Comparison of ENCODE assay signal across 1 cellular context in the genomic region with DNA sequence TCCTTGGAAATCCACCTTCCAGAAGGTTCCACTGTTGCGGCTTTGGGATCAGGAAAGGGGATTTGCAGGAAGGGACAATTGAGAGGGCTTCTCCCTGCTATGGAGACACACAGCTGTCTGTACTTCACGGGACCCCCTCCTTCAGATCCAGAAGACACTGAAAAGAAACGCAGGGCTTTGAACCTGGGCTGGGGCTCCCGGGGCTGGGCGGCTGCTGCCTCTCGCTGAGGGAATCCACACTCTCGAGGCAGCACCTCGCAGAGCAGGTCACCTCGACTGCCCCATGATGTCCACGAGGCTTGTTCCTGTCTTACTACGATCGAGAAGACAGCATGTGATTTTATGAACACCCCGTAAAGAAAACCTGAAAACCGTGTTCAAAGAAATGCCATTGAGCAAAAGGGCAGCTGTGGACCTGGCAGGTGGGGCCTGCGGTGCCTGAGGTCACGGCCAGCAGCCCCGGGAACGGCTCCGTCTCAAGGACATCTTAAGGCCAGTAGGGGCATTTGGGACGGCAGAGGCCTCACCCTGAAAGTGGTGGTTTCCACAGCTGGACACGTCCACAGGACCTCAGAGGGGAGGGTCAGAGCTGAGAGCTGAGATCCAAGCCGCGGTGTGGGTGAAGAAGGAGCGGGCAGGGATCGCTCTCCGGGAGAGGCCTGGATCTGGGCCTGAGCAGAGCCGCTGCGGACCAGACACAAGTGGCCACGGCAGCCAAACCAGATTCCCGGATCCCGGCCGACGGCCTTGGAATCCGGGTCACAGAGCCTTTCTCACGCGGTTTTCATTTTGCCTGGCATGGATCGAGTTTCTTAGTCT.
TF ChIP-seq lines count a peak whose summit lies in the region.

No MANE protein-coding gene starts in this region.

TF ChIP-seq in HepG2, 621 proteins besides CTCF, POLR2A, EP300 and RAD21 (continued from another document and continues in another):
- TF ChIP-seq, protein P1, sequence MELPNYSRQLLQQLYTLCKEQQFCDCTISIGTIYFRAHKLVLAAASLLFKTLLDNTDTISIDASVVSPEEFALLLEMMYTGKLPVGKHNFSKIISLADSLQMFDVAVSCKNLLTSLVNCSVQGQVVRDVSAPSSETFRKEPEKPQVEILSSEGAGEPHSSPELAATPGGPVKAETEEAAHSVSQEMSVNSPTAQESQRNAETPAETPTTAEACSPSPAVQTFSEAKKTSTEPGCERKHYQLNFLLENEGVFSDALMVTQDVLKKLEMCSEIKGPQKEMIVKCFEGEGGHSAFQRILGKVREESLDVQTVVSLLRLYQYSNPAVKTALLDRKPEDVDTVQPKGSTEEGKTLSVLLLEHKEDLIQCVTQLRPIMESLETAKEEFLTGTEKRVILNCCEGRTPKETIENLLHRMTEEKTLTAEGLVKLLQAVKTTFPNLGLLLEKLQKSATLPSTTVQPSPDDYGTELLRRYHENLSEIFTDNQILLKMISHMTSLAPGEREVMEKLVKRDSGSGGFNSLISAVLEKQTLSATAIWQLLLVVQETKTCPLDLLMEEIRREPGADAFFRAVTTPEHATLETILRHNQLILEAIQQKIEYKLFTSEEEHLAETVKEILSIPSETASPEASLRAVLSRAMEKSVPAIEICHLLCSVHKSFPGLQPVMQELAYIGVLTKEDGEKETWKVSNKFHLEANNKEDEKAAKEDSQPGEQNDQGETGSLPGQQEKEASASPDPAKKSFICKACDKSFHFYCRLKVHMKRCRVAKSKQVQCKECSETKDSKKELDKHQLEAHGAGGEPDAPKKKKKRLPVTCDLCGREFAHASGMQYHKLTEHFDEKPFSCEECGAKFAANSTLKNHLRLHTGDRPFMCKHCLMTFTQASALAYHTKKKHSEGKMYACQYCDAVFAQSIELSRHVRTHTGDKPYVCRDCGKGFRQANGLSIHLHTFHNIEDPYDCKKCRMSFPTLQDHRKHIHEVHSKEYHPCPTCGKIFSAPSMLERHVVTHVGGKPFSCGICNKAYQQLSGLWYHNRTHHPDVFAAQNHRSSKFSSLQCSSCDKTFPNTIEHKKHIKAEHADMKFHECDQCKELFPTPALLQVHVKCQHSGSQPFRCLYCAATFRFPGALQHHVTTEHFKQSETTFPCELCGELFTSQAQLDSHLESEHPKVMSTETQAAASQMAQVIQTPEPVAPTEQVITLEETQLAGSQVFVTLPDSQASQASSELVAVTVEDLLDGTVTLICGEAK (IDR thresholded peaks at IDR 0.05) = no peak
- TF ChIP-seq, protein P1 (CRISPR knock-in tag; IDR thresholded peaks at IDR 0.05) = 0 out of 2 replicates have a peak, but pooled peaks have one; percentile 36
- peak; percentile 31; the same call in 1 of the 2 replicates for TF ChIP-seq ARID5B (CRISPR knock-in tag; IDR thresholded peaks at IDR 0.05)
- TF ChIP-seq PCBP1 (IDR thresholded peaks at IDR 0.05; ENCODE audit: borderline replicate concordance, low read depth, low read length) = no peak
- TF ChIP-seq ZNF121 (CRISPR knock-in tag; IDR thresholded peaks at IDR 0.05) = peak; percentile 52; the same call in 1 of the 2 replicates
- TF ChIP-seq PRDM4 (CRISPR knock-in tag; IDR thresholded peaks at IDR 0.05; ENCODE audit: borderline replicate concordance) = no peak
- no peak for TF ChIP-seq LCORL (IDR thresholded peaks at IDR 0.05)
- 0 out of 2 replicates have a peak, but pooled peaks have one; percentile 11 for TF ChIP-seq LCORL (CRISPR knock-in tag; IDR thresholded peaks at IDR 0.05)
- TF ChIP-seq ZNF615 (CRISPR knock-in tag; IDR thresholded peaks at IDR 0.05; ENCODE audit: borderline replicate concordance) = no peak
- no peak; the same call in 1 of the 2 replicates for TF ChIP-seq THRA (CRISPR knock-in tag; IDR thresholded peaks at IDR 0.05; ENCODE audit: borderline replicate concordance)
- TF ChIP-seq MXD1 (CRISPR knock-in tag; IDR thresholded peaks at IDR 0.05) = no peak
- peak; percentile 13 for TF ChIP-seq XRCC5 (optimal IDR thresholded peaks at IDR 0.05; ENCODE audit: low read length)
- 0 out of 2 replicates have a peak, but pooled peaks have one; percentile 56 for TF ChIP-seq TOPORS (CRISPR knock-in tag; IDR thresholded peaks at IDR 0.05)
- TF ChIP-seq, protein P2, sequence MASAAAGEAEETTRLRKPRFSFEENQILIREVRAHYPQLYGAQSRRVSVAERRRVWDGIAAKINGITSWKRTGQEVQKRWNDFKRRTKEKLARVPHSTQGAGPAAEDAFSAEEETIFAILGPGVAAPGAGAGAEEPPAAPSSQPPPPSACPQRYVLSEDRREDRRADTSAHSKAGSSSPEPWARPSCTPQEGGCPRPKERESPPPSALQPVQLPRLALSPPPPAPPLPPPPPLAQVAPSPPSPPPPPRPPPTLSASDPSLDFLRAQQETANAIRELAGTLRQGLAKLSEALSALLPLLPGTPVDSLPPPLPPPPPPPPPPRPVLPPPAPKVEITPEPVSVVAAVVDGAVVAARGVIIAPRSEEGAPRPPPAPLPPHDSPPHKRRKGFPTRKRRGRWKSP (CRISPR knock-in tag; IDR thresholded peaks at IDR 0.05) = 0 out of 2 replicates have a peak, but pooled peaks have one; percentile 19
- no peak for TF ChIP-seq SP2 (CRISPR knock-in tag; IDR thresholded peaks at IDR 0.05)
- TF ChIP-seq, protein P3, sequence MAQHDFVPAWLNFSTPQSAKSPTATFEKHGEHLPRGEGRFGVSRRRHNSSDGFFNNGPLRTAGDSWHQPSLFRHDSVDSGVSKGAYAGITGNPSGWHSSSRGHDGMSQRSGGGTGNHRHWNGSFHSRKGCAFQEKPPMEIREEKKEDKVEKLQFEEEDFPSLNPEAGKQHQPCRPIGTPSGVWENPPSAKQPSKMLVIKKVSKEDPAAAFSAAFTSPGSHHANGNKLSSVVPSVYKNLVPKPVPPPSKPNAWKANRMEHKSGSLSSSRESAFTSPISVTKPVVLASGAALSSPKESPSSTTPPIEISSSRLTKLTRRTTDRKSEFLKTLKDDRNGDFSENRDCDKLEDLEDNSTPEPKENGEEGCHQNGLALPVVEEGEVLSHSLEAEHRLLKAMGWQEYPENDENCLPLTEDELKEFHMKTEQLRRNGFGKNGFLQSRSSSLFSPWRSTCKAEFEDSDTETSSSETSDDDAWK (CRISPR knock-in tag; IDR thresholded peaks at IDR 0.05) = no peak
- TF ChIP-seq CBX1 (IDR thresholded peaks at IDR 0.05; ENCODE audit: low read depth) = no peak
- no peak for TF ChIP-seq NFE2 (CRISPR knock-in tag; IDR thresholded peaks at IDR 0.05)
- no peak for TF ChIP-seq ZNF766 (CRISPR knock-in tag; IDR thresholded peaks at IDR 0.05; ENCODE audit: borderline replicate concordance)
- TF ChIP-seq ZFX (CRISPR knock-in tag; IDR thresholded peaks at IDR 0.05; ENCODE audit: low read depth) = peak; percentile 57
- no peak for TF ChIP-seq SOX13 (IDR thresholded peaks at IDR 0.05)
- TF ChIP-seq SOX13 (CRISPR knock-in tag; conservative IDR thresholded peaks at IDR 0.05 in 1 of 2, IDR thresholded peaks at IDR 0.05 in 1 of 2) = no peak
- TF ChIP-seq TRIM24 (CRISPR knock-in tag; IDR thresholded peaks at IDR 0.05) = no peak
- TF ChIP-seq, protein P4, sequence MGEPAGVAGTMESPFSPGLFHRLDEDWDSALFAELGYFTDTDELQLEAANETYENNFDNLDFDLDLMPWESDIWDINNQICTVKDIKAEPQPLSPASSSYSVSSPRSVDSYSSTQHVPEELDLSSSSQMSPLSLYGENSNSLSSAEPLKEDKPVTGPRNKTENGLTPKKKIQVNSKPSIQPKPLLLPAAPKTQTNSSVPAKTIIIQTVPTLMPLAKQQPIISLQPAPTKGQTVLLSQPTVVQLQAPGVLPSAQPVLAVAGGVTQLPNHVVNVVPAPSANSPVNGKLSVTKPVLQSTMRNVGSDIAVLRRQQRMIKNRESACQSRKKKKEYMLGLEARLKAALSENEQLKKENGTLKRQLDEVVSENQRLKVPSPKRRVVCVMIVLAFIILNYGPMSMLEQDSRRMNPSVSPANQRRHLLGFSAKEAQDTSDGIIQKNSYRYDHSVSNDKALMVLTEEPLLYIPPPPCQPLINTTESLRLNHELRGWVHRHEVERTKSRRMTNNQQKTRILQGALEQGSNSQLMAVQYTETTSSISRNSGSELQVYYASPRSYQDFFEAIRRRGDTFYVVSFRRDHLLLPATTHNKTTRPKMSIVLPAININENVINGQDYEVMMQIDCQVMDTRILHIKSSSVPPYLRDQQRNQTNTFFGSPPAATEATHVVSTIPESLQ (CRISPR knock-in tag; conservative IDR thresholded peaks at IDR 0.05) = no peak
- peak; percentile 71; the same call in 1 of the 2 replicates for TF ChIP-seq ZBTB38 (CRISPR knock-in tag; IDR thresholded peaks at IDR 0.05)
- TF ChIP-seq SOX6 (IDR thresholded peaks at IDR 0.05) = no peak
- TF ChIP-seq SOX6 (CRISPR knock-in tag; IDR thresholded peaks at IDR 0.05) = peak; percentile 43
- no peak for TF ChIP-seq ZNF558 (CRISPR knock-in tag; IDR thresholded peaks at IDR 0.05; ENCODE audit: borderline replicate concordance)
- TF ChIP-seq ZNF777 (CRISPR knock-in tag; IDR thresholded peaks at IDR 0.05) = peak; percentile 58; the same call in 1 of the 2 replicates
- no peak for TF ChIP-seq IKZF1 (IDR thresholded peaks at IDR 0.05)
